8 cellular contexts compared by ENCODE assay signal in the genomic region with DNA sequence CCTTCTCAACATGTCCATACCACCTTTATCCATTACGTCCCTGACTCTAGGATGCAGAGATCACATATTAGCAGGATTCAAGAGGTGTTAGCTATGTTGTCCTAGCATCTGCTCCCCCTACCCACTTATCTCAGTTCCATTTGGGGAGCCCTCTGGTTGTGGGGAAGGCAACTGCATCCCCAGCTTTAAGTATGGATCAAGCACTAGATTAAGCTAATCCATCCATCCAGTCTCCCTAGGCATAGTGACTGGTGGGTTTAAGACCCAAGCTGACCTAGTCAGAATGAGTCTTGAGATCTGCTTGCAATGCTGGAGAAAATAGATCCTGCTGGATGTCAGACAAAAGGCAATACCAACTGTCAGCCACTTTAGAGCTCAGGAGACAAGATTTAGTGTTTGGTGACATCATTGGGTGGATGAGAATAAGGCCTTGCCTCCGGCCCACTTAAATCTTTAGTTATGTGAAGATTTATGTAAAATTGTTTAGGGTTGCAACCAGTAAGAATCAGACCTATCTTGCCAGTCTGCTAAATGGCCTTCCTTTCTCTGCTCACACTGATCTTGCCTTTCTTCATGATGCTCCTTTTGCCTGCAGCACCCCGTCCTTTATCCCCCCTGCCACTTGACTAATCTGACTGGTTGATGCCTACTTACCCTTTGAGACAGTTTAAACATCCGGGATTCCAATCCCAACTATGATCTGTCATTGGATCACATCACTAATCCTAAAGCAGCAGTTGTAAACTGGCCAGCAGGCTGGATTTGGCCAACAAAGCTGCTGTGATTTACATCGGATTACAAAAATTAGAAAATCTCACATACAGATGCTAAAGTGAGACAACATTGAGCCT. TPM values are rescaled to one million over a fixed set of nuclear protein-coding genes. Genes with fewer than 3 reads are reported as not detected.
DNase-seq lines count a peak whose midpoint lies in the region; ATAC-seq, FAIRE-seq and TF ChIP-seq lines count a peak whose summit lies in the region.

No MANE protein-coding gene starts in this region.

- H3K27me3 Mint-ChIP-seq in CD14-positive monocyte (ENCODE audit: low read depth in 3 of 3) (peaks cover 0 to 2% (median 0%) of the 10 kb centered on the region in 3 donors), HFFc6 (ENCODE audit: insufficient read depth) (peaks cover 6% of the 10 kb centered on the region)
- no peaks in the 10 kb centered on the region for H3K27me3 Mint-ChIP-seq in activated CD4-positive, alpha-beta memory T cell treated with anti-CD3 and anti-CD28 coated beads, Interleukin-2, amount 10 ng/mL, durations not matched to agents 7 days and 5 days

- peaks cover 19% of the 10 kb centered on the region for H3K79me2 ChIP-seq in HepG2 (ENCODE audit: insufficient read depth, low read length)

- DNase-seq in CD14-positive monocyte (ENCODE audit: low spot score) (no peak), HFFc6 (no peak), HepG2 (ENCODE audit: low spot score) (peak; percentile 29), superior temporal gyrus (ENCODE audit: extremely low spot score) (no peak), GM19238 (ENCODE audit: insufficient read length, low spot score) (no peak), NCI-H748 (lab: John Stamatoyannopoulos, UW; ENCODE audit: unreplicated experiment) (no peak)
- DNase-seq in activated CD4-positive, alpha-beta memory T cell treated with anti-CD3 and anti-CD28 coated beads, Interleukin-2, amount 10 ng/mL, durations not matched to agents 7 days and 5 days = no peak

- no peak overlapping the region for H3K4me3 Mint-ChIP-seq in CD14-positive monocyte
- H3K4me3 Mint-ChIP-seq in HFFc6 = peak overlapping the region; percentile 100
- H3K4me3 Mint-ChIP-seq in activated CD4-positive, alpha-beta memory T cell treated with anti-CD3 and anti-CD28 coated beads, Interleukin-2, amount 10 ng/mL, durations not matched to agents 7 days and 5 days = peak overlapping the region; percentile 87

- 79% methylated on average over 5 of the region's 5 CpGs for WGBS in HepG2 (ENCODE audit: low lambda C conversion rate)

- H2AFZ ChIP-seq in HepG2 (ENCODE audit: low read length) = no peak overlapping the region

- in situ Hi-C loops in HepG2 (cut with HindIII; ENCODE audit: extremely low pct_ligation_motif_present, low pct_unique_long_range_greater_than_20kb) = no loop called here

- H4K20me1 ChIP-seq in HepG2 (ENCODE audit: insufficient read depth, low read length) = no peaks in the 10 kb centered on the region

- H3K4me1 Mint-ChIP-seq in CD14-positive monocyte (peaks cover 30% of the 10 kb centered on the region), HFFc6 (ENCODE audit: low read depth) (peaks cover 35% of the 10 kb centered on the region)
- H3K4me1 Mint-ChIP-seq in activated CD4-positive, alpha-beta memory T cell treated with anti-CD3 and anti-CD28 coated beads, Interleukin-2, amount 10 ng/mL, durations not matched to agents 7 days and 5 days = peaks cover 47% of the 10 kb centered on the region

- no peak; a peak in 1 of 4 replicates for TF ChIP-seq POLR2A in HepG2 (IDR thresholded peaks at IDR 0.05; ENCODE audit: insufficient read depth in 1 of 2, low read depth in 2 of 2, low read length in 2 of 2)

- ATAC-seq in HepG2 (peak; percentile 13), HG02970 (IDR thresholded peaks at IDR 0.05; ENCODE audit: low FRiP score, unreplicated experiment) (no peak)

- H3K9ac ChIP-seq in HepG2 (ENCODE audit: insufficient read depth, low read depth, low read length) = peak overlapping the region; percentile 100; the same call in 1 of the 2 replicates

- no peak for TF ChIP-seq RAD21 in HepG2 (CRISPR knock-in tag; IDR thresholded peaks at IDR 0.05)

- H3K27ac ChIP-seq in HepG2 (ENCODE audit: extremely low read length, insufficient read depth, low read length) = no peak overlapping the region

- no peak for TF ChIP-seq CTCF in CD14-positive monocyte (IDR thresholded peaks at IDR 0.05)
- peak; percentile 59 for TF ChIP-seq CTCF in HFFc6 (IDR thresholded peaks at IDR 0.05)
- TF ChIP-seq CTCF in HepG2 (CRISPR knock-in tag; IDR thresholded peaks at IDR 0.05) = peak; percentile 43; the same call in 1 of the 2 replicates

- H3K9me3 Mint-ChIP-seq in CD14-positive monocyte (no peaks in the 10 kb centered on the region), HFFc6 (no peaks in the 10 kb centered on the region)
- no peaks in the 10 kb centered on the region for H3K9me3 Mint-ChIP-seq in activated CD4-positive, alpha-beta memory T cell treated with anti-CD3 and anti-CD28 coated beads, Interleukin-2, amount 10 ng/mL, durations not matched to agents 7 days and 5 days

- no TSS peak for BruUV-seq in HepG2 (replicated peaks; lab: Mats Ljungman, UMichigan)

- intact Hi-C loops in CD14-positive monocyte (cut with micrococcal nuclease) = loop anchor here (2.0 kb wide), 2 partner anchors 20 to 86 kb away; partner anchors contain the start of genes CNBP (in 1 of the 2) and COPG1 (in 1 of the 2)
- intact Hi-C loops in HepG2 (cut with micrococcal nuclease; ENCODE audit: unreplicated experiment) = no loop called here

- no peak for TF ChIP-seq EP300 in HepG2 (IDR thresholded peaks at IDR 0.05; ENCODE audit: low read depth in 2 of 2, low read length in 2 of 2)
- TF ChIP-seq EP300 in HepG2 (CRISPR knock-in tag; IDR thresholded peaks at IDR 0.05; ENCODE audit: borderline replicate concordance) = no peak

- H3K27ac Mint-ChIP-seq in CD14-positive monocyte (peak overlapping the region in 6 of 7 donors; percentile 98 to 100 (median 100)), HFFc6 (peak overlapping the region; percentile 100)
- H3K27ac Mint-ChIP-seq in activated CD4-positive, alpha-beta memory T cell treated with anti-CD3 and anti-CD28 coated beads, Interleukin-2, amount 10 ng/mL, durations not matched to agents 7 days and 5 days = peak overlapping the region; percentile 94

- H3K4me1 ChIP-seq in HepG2 (ENCODE audit: insufficient read depth, low read length) = peaks cover 22% of the 10 kb centered on the region

- peaks cover 35 to 39% of the 10 kb centered on the region in 2 donors for H3K36me3 Mint-ChIP-seq in CD14-positive monocyte
- peaks cover 8% of the 10 kb centered on the region for H3K36me3 Mint-ChIP-seq in HFFc6 (ENCODE audit: low read depth)
- peaks cover 41% of the 10 kb centered on the region for H3K36me3 Mint-ChIP-seq in activated CD4-positive, alpha-beta memory T cell treated with anti-CD3 and anti-CD28 coated beads, Interleukin-2, amount 10 ng/mL, durations not matched to agents 7 days and 5 days (ENCODE audit: low read depth)

- peaks cover 4 to 22% of the 10 kb centered on the region in 2 experiments; a peak in 4 of 5 replicates for H3K36me3 ChIP-seq in HepG2 (replicated peaks in 1 of 2; ENCODE audit: control insufficient read depth in 1 of 2, insufficient read depth in 2 of 2, low read length in 2 of 2)

- no peak for FAIRE-seq in HepG2 (lab: Jason Lieb, UNC)

- peak overlapping the region; percentile 96 for H3K4me2 ChIP-seq in HepG2 (ENCODE audit: low read depth, low read length)

- H3K9me3 ChIP-seq in HepG2 (ENCODE audit: low read length) = no peaks in the 10 kb centered on the region

- peak overlapping the region in 1 of 3 experiments; percentile 91; a peak in 1 of 6 replicates for H3K4me3 ChIP-seq in HepG2 (replicated peaks in 1 of 3; ENCODE audit: insufficient read depth in 1 of 3, low read depth in 2 of 3, low read length in 3 of 3)

- POLR2A ChIA-PET in activated CD4-positive, alpha-beta memory T cell treated with anti-CD3 and anti-CD28 coated beads, Interleukin-2, amount 10 ng/mL, durations not matched to agents 7 days and 5 days (lab: Charles Lee) = interaction anchor here (0.7 to 3.3 kb wide), 22 partner anchors 8 to 1490 kb away, joined by 3 to 49 read pairs (median 6); partner anchors contain the start of genes ABTB1 and COPG1
- POLR2A ChIA-PET in HepG2 (lab: Yijun Ruan, JAX) = interaction anchor here (0.9 to 2.6 kb wide), 7 partner anchors 16 to 87 kb away, joined by 3 to 20 read pairs (median 12); partner anchors contain the start of genes COPG1 and RAB43

- CTCF ChIA-PET in activated CD4-positive, alpha-beta memory T cell treated with anti-CD3 and anti-CD28 coated beads, Interleukin-2, amount 10 ng/mL, durations not matched to agents 7 days and 5 days (lab: Charles Lee) = interaction anchor here (0.8 to 3.4 kb wide), 15 partner anchors 8 to 482 kb away, joined by 3 to 33 read pairs (median 7); partner anchors contain the start of gene COPG1
- CTCF ChIA-PET in HepG2 (lab: Yijun Ruan, JAX; ENCODE audit: low intra/inter-chr PET ratio, low total read pairs) = interaction anchor here (3.0 kb wide), 1 partner anchor 83 kb away, joined by 17 read pairs; no protein-coding TSS in a partner anchor

- H3K27me3 ChIP-seq in HepG2 (ENCODE audit: control insufficient read depth in 1 of 2, insufficient read depth in 2 of 2, low read length in 2 of 2) = no peaks in the 10 kb centered on the region; a peak in 1 of 5 replicates

RNA-seq across cellular contexts. Expression of gene ISY1, which starts 2.1 kb away (rescaled TPM):
- polyA plus RNA-seq in CD14-positive monocyte (10 to 100 TPM; 67.9 to 70.7 TPM), HepG2 (2011; rRNA removed) (16.9 and 21.0 TPM in 2 replicates)
- 10 to 100 TPM; 34.6 to 50.6 (median 42.2) TPM for total RNA-seq in HFFc6 (2021; fragmentation: NEBNext Ultra II Directional; extraction: Animal tissue kit (Norgen Biotek cat#: 25700))
- 10 to 100 TPM; 63.9 to 66.2 TPM for total RNA-seq in activated CD4-positive, alpha-beta memory T cell treated with anti-CD3 and anti-CD28 coated beads, Interleukin-2, amount 10 ng/mL, durations not matched to agents 7 days and 5 days
- 39.1 and 59.0 TPM in 2 replicates for total RNA-seq in HepG2 (2016; rRNA removed; fragmentation: Illumina TruSeq; extraction: Trizol)
- total RNA-seq in HepG2 (2016; cell fraction: cytosol; rRNA removed; fragmentation: Illumina TruSeq; extraction: Trizol; ENCODE audit: low read depth) = 4.4 and 6.2 TPM in 2 replicates
- total RNA-seq in HepG2 (2016; cell fraction: insoluble cytoplasmic fraction; rRNA removed; fragmentation: Illumina TruSeq; extraction: Trizol) = 35.5 and 58.0 TPM in 2 replicates
- 12.0 and 13.2 TPM in 2 replicates for total RNA-seq in HepG2 (2016; cell fraction: membrane; rRNA removed; fragmentation: Illumina TruSeq; extraction: Trizol)
- 9.8 and 14.2 TPM in 2 replicates for total RNA-seq in HepG2 (2016; cell fraction: nucleus; rRNA removed; fragmentation: Illumina TruSeq; extraction: Trizol)
- 12.1 and 14.3 TPM in 2 replicates for polyA plus RNA-seq in HepG2 (2011; cell fraction: cytosol; rRNA removed)
- 5.3 and 7.2 TPM in 2 replicates for polyA plus RNA-seq in HepG2 (2011; cell fraction: nucleus; rRNA removed)
- polyA plus RNA-seq in HepG2 (2012) = 11.8 and 15.3 TPM in 2 replicates
- polyA plus RNA-seq in HepG2 (2016; cell fraction: cytosol; fragmentation: Illumina TruSeq; extraction: Trizol; ENCODE audit: low read depth) = 4.4 and 5.1 TPM in 2 replicates
- polyA plus RNA-seq in HepG2 (2016; cell fraction: insoluble cytoplasmic fraction; fragmentation: Illumina TruSeq; extraction: Trizol; ENCODE audit: low read depth) = 44.4 and 52.7 TPM in 2 replicates
- 7.9 and 8.5 TPM in 2 replicates for polyA plus RNA-seq in HepG2 (2016; cell fraction: membrane; fragmentation: Illumina TruSeq; extraction: Trizol; ENCODE audit: low read depth)
- 11.5 and 19.0 TPM in 2 replicates for polyA plus RNA-seq in HepG2 (2016; cell fraction: nucleus; fragmentation: Illumina TruSeq; extraction: Trizol; ENCODE audit: insufficient read depth, low read depth)
- 10.4 and 33.7 TPM in 2 replicates for polyA minus RNA-seq in HepG2 (2011; rRNA and poly(A)+ RNA removed; ENCODE audit: low replicate concordance)
- 10.6 and 13.7 TPM in 2 replicates for polyA minus RNA-seq in HepG2 (2011; cell fraction: cytosol; rRNA and poly(A)+ RNA removed)
- 4.4 and 8.0 TPM in 2 replicates for polyA minus RNA-seq in HepG2 (2011; cell fraction: nucleus; rRNA and poly(A)+ RNA removed)

RNA-seq across cellular contexts. Expression of gene CNBP, which starts 20.7 kb away (rescaled TPM):
- 100 to 1,000 TPM; 845 to 946 TPM for polyA plus RNA-seq in CD14-positive monocyte
- 100 to 1,000 TPM; 229 to 242 (median 240) TPM for total RNA-seq in HFFc6 (2021; fragmentation: NEBNext Ultra II Directional; extraction: Animal tissue kit (Norgen Biotek cat#: 25700))
- 100 to 1,000 TPM; 321 to 322 TPM for total RNA-seq in activated CD4-positive, alpha-beta memory T cell treated with anti-CD3 and anti-CD28 coated beads, Interleukin-2, amount 10 ng/mL, durations not matched to agents 7 days and 5 days
- total RNA-seq in HepG2 (2016; rRNA removed; fragmentation: Illumina TruSeq; extraction: Trizol) = 354 and 539 TPM in 2 replicates
- total RNA-seq in HepG2 (2016; cell fraction: cytosol; rRNA removed; fragmentation: Illumina TruSeq; extraction: Trizol; ENCODE audit: low read depth) = 70.7 and 78.0 TPM in 2 replicates
- 375 and 556 TPM in 2 replicates for total RNA-seq in HepG2 (2016; cell fraction: insoluble cytoplasmic fraction; rRNA removed; fragmentation: Illumina TruSeq; extraction: Trizol)
- total RNA-seq in HepG2 (2016; cell fraction: membrane; rRNA removed; fragmentation: Illumina TruSeq; extraction: Trizol) = 180 and 184 TPM in 2 replicates
- 151 and 152 TPM in 2 replicates for total RNA-seq in HepG2 (2016; cell fraction: nucleus; rRNA removed; fragmentation: Illumina TruSeq; extraction: Trizol)
- 255 and 282 TPM in 2 replicates for polyA plus RNA-seq in HepG2 (2011; rRNA removed)
- polyA plus RNA-seq in HepG2 (2011; cell fraction: cytosol; rRNA removed) = 259 and 344 TPM in 2 replicates
- polyA plus RNA-seq in HepG2 (2011; cell fraction: nucleus; rRNA removed) = 90.4 and 103 TPM in 2 replicates
- polyA plus RNA-seq in HepG2 (2012) = 329 and 363 TPM in 2 replicates
- polyA plus RNA-seq in HepG2 (2016; cell fraction: cytosol; fragmentation: Illumina TruSeq; extraction: Trizol; ENCODE audit: low read depth) = 60.7 and 77.6 TPM in 2 replicates
- 584 and 626 TPM in 2 replicates for polyA plus RNA-seq in HepG2 (2016; cell fraction: insoluble cytoplasmic fraction; fragmentation: Illumina TruSeq; extraction: Trizol; ENCODE audit: low read depth)
- polyA plus RNA-seq in HepG2 (2016; cell fraction: membrane; fragmentation: Illumina TruSeq; extraction: Trizol; ENCODE audit: low read depth) = 134 and 143 TPM in 2 replicates
- 244 and 258 TPM in 2 replicates for polyA plus RNA-seq in HepG2 (2016; cell fraction: nucleus; fragmentation: Illumina TruSeq; extraction: Trizol; ENCODE audit: insufficient read depth, low read depth)
- 166 and 313 TPM in 2 replicates for polyA minus RNA-seq in HepG2 (2011; rRNA and poly(A)+ RNA removed; ENCODE audit: low replicate concordance)
- polyA minus RNA-seq in HepG2 (2011; cell fraction: cytosol; rRNA and poly(A)+ RNA removed) = 127 and 135 TPM in 2 replicates
- 82.0 and 97.6 TPM in 2 replicates for polyA minus RNA-seq in HepG2 (2011; cell fraction: nucleus; rRNA and poly(A)+ RNA removed)

RNA-seq across cellular contexts. Expression of gene RAB43, which starts 41.4 kb away (rescaled TPM):
- polyA plus RNA-seq in CD14-positive monocyte (1 to 10 TPM; 7.1 to 8.5 TPM), HepG2 (2011; rRNA removed) (18.4 and 23.4 TPM in 2 replicates)
- total RNA-seq in HFFc6 (2021; fragmentation: NEBNext Ultra II Directional; extraction: Animal tissue kit (Norgen Biotek cat#: 25700)) = 10 to 100 TPM; 17.1 to 28.0 (median 22.0) TPM
- total RNA-seq in activated CD4-positive, alpha-beta memory T cell treated with anti-CD3 and anti-CD28 coated beads, Interleukin-2, amount 10 ng/mL, durations not matched to agents 7 days and 5 days = 10 to 100 TPM; 46.3 to 48.1 TPM
- total RNA-seq in HepG2 (2016; rRNA removed; fragmentation: Illumina TruSeq; extraction: Trizol) = 10.2 and 11.8 TPM in 2 replicates
- total RNA-seq in HepG2 (2016; cell fraction: cytosol; rRNA removed; fragmentation: Illumina TruSeq; extraction: Trizol; ENCODE audit: low read depth) = 4.9 and 6.6 TPM in 2 replicates
- 8.0 and 12.6 TPM in 2 replicates for total RNA-seq in HepG2 (2016; cell fraction: insoluble cytoplasmic fraction; rRNA removed; fragmentation: Illumina TruSeq; extraction: Trizol)
- total RNA-seq in HepG2 (2016; cell fraction: membrane; rRNA removed; fragmentation: Illumina TruSeq; extraction: Trizol) = 14.1 and 16.2 TPM in 2 replicates
- 5.6 and 13.6 TPM in 2 replicates for total RNA-seq in HepG2 (2016; cell fraction: nucleus; rRNA removed; fragmentation: Illumina TruSeq; extraction: Trizol)
- 14.9 and 21.3 TPM in 2 replicates for polyA plus RNA-seq in HepG2 (2011; cell fraction: cytosol; rRNA removed)
- 38.7 and 47.9 TPM in 2 replicates for polyA plus RNA-seq in HepG2 (2011; cell fraction: nucleus; rRNA removed)
- 14.5 and 21.3 TPM in 2 replicates for polyA plus RNA-seq in HepG2 (2012)
- polyA plus RNA-seq in HepG2 (2016; cell fraction: cytosol; fragmentation: Illumina TruSeq; extraction: Trizol; ENCODE audit: low read depth) = 7.2 and 8.1 TPM in 2 replicates
- 5.7 and 8.1 TPM in 2 replicates for polyA plus RNA-seq in HepG2 (2016; cell fraction: insoluble cytoplasmic fraction; fragmentation: Illumina TruSeq; extraction: Trizol; ENCODE audit: low read depth)
- 11.0 and 12.3 TPM in 2 replicates for polyA plus RNA-seq in HepG2 (2016; cell fraction: membrane; fragmentation: Illumina TruSeq; extraction: Trizol; ENCODE audit: low read depth)
- polyA plus RNA-seq in HepG2 (2016; cell fraction: nucleus; fragmentation: Illumina TruSeq; extraction: Trizol; ENCODE audit: insufficient read depth, low read depth) = 6.8 and 12.5 TPM in 2 replicates
- 7.2 and 49.7 TPM in 2 replicates for polyA minus RNA-seq in HepG2 (2011; rRNA and poly(A)+ RNA removed; ENCODE audit: low replicate concordance)
- 13.9 and 15.6 TPM in 2 replicates for polyA minus RNA-seq in HepG2 (2011; cell fraction: cytosol; rRNA and poly(A)+ RNA removed)
- 12.1 and 13.3 TPM in 2 replicates for polyA minus RNA-seq in HepG2 (2011; cell fraction: nucleus; rRNA and poly(A)+ RNA removed)

Comparison
In these comparisons a context has a peak if more than half of its experiments do, and no peak if none do; other contexts are left out.
1. H3K4me3 Mint-ChIP-seq: peak in HFFc6 (single experiment) and activated CD4-positive, alpha-beta memory T cell treated with anti-CD3 and anti-CD28 coated beads, Interleukin-2, amount 10 ng/mL, durations not matched to agents 7 days and 5 days (single experiment); none in CD14-positive monocyte (0 of 2).
2. Peak in every context shown above with its lines, with median percentiles within 50 percentile points of each other: H3K27ac Mint-ChIP-seq.